In the genomic region with DNA sequence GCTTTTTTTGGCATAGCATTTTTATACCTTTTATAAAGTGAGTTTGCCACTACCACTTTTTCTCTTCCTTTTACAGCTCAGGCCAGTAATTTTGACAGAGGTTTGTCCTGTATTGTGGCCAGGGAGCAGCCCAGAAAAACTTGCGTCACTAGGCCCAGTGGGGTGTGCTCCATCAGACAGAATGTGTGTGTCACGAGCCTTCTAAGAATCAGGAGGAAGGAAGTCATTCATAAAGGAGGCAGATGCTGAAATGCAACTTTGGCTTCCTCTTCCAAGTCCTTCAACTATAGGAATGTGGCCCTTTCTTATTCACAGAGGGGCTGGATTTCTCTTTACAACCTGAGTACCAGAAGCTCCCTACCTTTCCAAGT, we compare ENCODE assay signal across 9 cellular contexts. TPM values are rescaled to one million over a fixed set of nuclear protein-coding genes. Genes with fewer than 3 reads are reported as not detected.
DNase-seq lines count a peak whose midpoint lies in the region; ATAC-seq lines count a peak whose summit lies in the region.
"Had no signal": no experiment of that assay in that cellular context is flagged by ENCODE, and none has a peak within 500 bp of the region (broad histone marks: within the 10 kb centered on the region; RNA-seq: fewer than 3 reads in every experiment).

No MANE protein-coding gene starts in this region.

- peaks cover 0 to 60% (median 50%) of the 10 kb centered on the region in 5 donors for H3K36me3 ChIP-seq in subcutaneous abdominal adipose tissue (ENCODE audit: control insufficient read depth in 5 of 5, insufficient read depth in 5 of 5, low read length in 5 of 5)

- H3K4me1 Mint-ChIP-seq in activated CD4-positive, alpha-beta T cell treated with anti-CD3 and anti-CD28 coated beads, Interleukin-2, amount 10 ng/mL, durations not matched to agents 24 days and 14 days: peaks cover 27% of the 10 kb centered on the region
- H3K4me1 Mint-ChIP-seq in activated T-cell treated with anti-CD3 and anti-CD28 coated beads, Interleukin-2, amount 50 U/mL, for 72 hours (ENCODE audit: low read depth): peaks cover 71% of the 10 kb centered on the region
- H3K4me1 Mint-ChIP-seq: nephron had no signal

- peaks cover 0 to 28% (median 10%) of the 10 kb centered on the region in 5 donors for H3K4me1 ChIP-seq in subcutaneous abdominal adipose tissue (ENCODE audit: control insufficient read depth in 5 of 5, insufficient read depth in 5 of 5, low read length in 5 of 5)

- intact Hi-C loops in activated CD4-positive, alpha-beta T cell treated with anti-CD3 and anti-CD28 coated beads, Interleukin-2, amount 10 ng/mL, durations not matched to agents 24 days and 14 days (cut with micrococcal nuclease): no loop called here
- intact Hi-C loops in left ventricle myocardium superior (cut with micrococcal nuclease): no loop called here

- H3K4me3 ChIP-seq in subcutaneous abdominal adipose tissue (ENCODE audit: low read depth in 1 of 5, low read length in 5 of 5): no peak overlapping the region

- peak overlapping the region; percentile 59 for H3K27ac ChIP-seq in subcutaneous abdominal adipose tissue (ENCODE audit: low read depth, low read length)

- no peak overlapping the region for H3K4me3 Mint-ChIP-seq in activated CD4-positive, alpha-beta T cell treated with anti-CD3 and anti-CD28 coated beads, Interleukin-2, amount 10 ng/mL, durations not matched to agents 24 days and 14 days
- H3K4me3 Mint-ChIP-seq in activated T-cell treated with anti-CD3 and anti-CD28 coated beads, Interleukin-2, amount 50 U/mL, for 72 hours: peak overlapping the region in 1 of 2 donors; percentile 36
- H3K4me3 Mint-ChIP-seq: nephron had no signal

- peaks cover 48% of the 10 kb centered on the region for H3K36me3 Mint-ChIP-seq in activated CD4-positive, alpha-beta T cell treated with anti-CD3 and anti-CD28 coated beads, Interleukin-2, amount 10 ng/mL, durations not matched to agents 24 days and 14 days (ENCODE audit: low read depth)
- peaks cover 0 to 22% of the 10 kb centered on the region in 2 donors for H3K36me3 Mint-ChIP-seq in activated T-cell treated with anti-CD3 and anti-CD28 coated beads, Interleukin-2, amount 50 U/mL, for 72 hours (ENCODE audit: insufficient read depth in 2 of 2)

- H3K27me3 ChIP-seq in subcutaneous abdominal adipose tissue (ENCODE audit: control insufficient read depth in 5 of 5, insufficient read depth in 4 of 5, low read length in 5 of 5): no peaks in the 10 kb centered on the region

- no peak for DNase-seq in activated CD4-positive, alpha-beta T cell treated with anti-CD3 and anti-CD28 coated beads, Interleukin-2, amount 10 ng/mL, durations not matched to agents 24 days and 14 days
- no peak for DNase-seq in activated CD4-positive, alpha-beta T cell treated with anti-CD3 and anti-CD28 coated beads for 48 hours
- no peak for DNase-seq in activated T-cell treated with anti-CD3 and anti-CD28 coated beads, Interleukin-2, amount 50 U/mL, for 72 hours
- DNase-seq in left ventricle myocardium superior (no peak), amygdala (lab: John Stamatoyannopoulos, UW) (no peak)
- no peak for DNase-seq in stimulated activated CD4-positive, alpha-beta T cell treated with anti-CD3 and anti-CD28 coated beads, Interleukin-4, amount 100 ng/mL, for 24 hours

- peak; percentile 3 to 29 for ATAC-seq in activated T-cell treated with anti-CD3 and anti-CD28 coated beads, Interleukin-2, amount 50 U/mL, for 72 hours (replicated peaks in 1 of 2)
- ATAC-seq in left ventricle myocardium superior: peak; percentile 47
- ATAC-seq in HG03342 (IDR thresholded peaks at IDR 0.05; ENCODE audit: unreplicated experiment): no peak

- H3K27ac Mint-ChIP-seq in activated CD4-positive, alpha-beta T cell treated with anti-CD3 and anti-CD28 coated beads, Interleukin-2, amount 10 ng/mL, durations not matched to agents 24 days and 14 days: peak overlapping the region; percentile 90
- peak overlapping the region; percentile 70 for H3K27ac Mint-ChIP-seq in activated T-cell treated with anti-CD3 and anti-CD28 coated beads, Interleukin-2, amount 50 U/mL, for 72 hours
- H3K27ac Mint-ChIP-seq: nephron had no signal

- H3K27me3 Mint-ChIP-seq in activated CD4-positive, alpha-beta T cell treated with anti-CD3 and anti-CD28 coated beads, Interleukin-2, amount 10 ng/mL, durations not matched to agents 24 days and 14 days: no peaks in the 10 kb centered on the region
- no peaks in the 10 kb centered on the region for H3K27me3 Mint-ChIP-seq in activated T-cell treated with anti-CD3 and anti-CD28 coated beads, Interleukin-2, amount 50 U/mL, for 72 hours (ENCODE audit: low read depth)

- H3K9ac ChIP-seq in subcutaneous abdominal adipose tissue (ENCODE audit: low read length in 5 of 5): no peak overlapping the region

- H3K9me3 ChIP-seq in subcutaneous abdominal adipose tissue (ENCODE audit: control insufficient read depth in 5 of 5, low read length in 5 of 5): no peaks in the 10 kb centered on the region

- no peaks in the 10 kb centered on the region for H3K9me3 Mint-ChIP-seq in activated CD4-positive, alpha-beta T cell treated with anti-CD3 and anti-CD28 coated beads, Interleukin-2, amount 10 ng/mL, durations not matched to agents 24 days and 14 days
- no peaks in the 10 kb centered on the region for H3K9me3 Mint-ChIP-seq in activated T-cell treated with anti-CD3 and anti-CD28 coated beads, Interleukin-2, amount 50 U/mL, for 72 hours
- H3K9me3 Mint-ChIP-seq: nephron had no signal

RNA-seq across cellular contexts. Expression of a gene that starts 10.1 kb away (rescaled TPM):
- 82.0 and 83.3 TPM in 2 replicates for total RNA-seq in activated CD4-positive, alpha-beta T cell treated with anti-CD3 and anti-CD28 coated beads, Interleukin-2, amount 10 ng/mL, durations not matched to agents 24 days and 14 days
- 10 to 100 TPM; 66.2 to 78.9 TPM for total RNA-seq in activated T-cell treated with anti-CD3 and anti-CD28 coated beads, Interleukin-2, amount 50 U/mL, for 72 hours
- 24.0 TPM for total RNA-seq in left ventricle myocardium superior
